In the genomic region with DNA sequence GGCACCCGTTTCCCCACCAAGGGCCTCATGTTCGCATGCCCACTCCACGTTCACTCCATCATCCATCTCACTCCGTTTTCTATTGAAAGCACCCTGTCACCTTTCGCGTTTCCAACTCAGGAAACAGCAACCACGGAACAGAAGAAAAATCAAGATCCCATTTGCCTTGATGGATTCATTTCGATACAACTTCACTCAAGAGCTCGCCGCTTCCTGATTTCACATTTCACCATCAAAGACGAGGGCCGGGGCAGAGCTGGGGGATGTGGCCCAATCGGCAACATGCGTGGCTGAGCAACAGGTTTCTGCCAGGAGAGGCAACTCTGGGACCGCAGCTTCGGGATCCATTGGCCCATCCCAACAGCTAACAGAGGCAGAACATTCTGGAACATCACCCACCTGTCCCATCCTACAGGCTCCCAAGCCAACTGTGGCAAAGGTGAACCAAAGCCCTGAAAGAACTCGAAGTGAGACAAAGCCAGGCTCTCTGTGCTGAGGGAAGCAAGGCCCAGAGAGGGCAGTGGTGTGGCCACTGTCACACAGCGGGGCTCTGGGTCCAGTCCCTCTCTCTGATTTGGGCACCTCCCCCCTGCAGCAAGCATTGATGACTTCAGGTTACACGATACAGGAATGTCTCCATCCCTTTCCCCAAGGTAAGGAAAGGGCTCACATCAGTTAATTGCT, we compare ENCODE assay signal across 13 cellular contexts. TPM values are rescaled to one million over a fixed set of nuclear protein-coding genes. Genes with fewer than 3 reads are reported as not detected.
DNase-seq lines count a peak whose midpoint lies in the region; ATAC-seq and TF ChIP-seq lines count a peak whose summit lies in the region.
"Had no signal": no experiment of that assay in that cellular context is flagged by ENCODE, and none has a peak within 500 bp of the region (broad histone marks: within the 10 kb centered on the region; RNA-seq: fewer than 3 reads in every experiment).

No MANE protein-coding gene starts in this region.

- POLR2A ChIA-PET in CD4-positive, alpha-beta memory T cell (lab: Charles Lee; ENCODE audit: partially characterized antibody), result interaction anchor here (0.7 to 26.1 kb wide), 20 partner anchors 12 to 161 kb away, joined by 3 to 1022 read pairs (median 9); a partner anchor contains a TSS
- POLR2A ChIA-PET in T-cell (lab: Charles Lee), result interaction anchor here (0.5 to 1.1 kb wide), 4 partner anchors 26 to 43 kb away, joined by 3 to 5 read pairs (median 4); no protein-coding TSS in a partner anchor

- intact Hi-C loops in CD4-positive, alpha-beta memory T cell (cut with micrococcal nuclease), result no loop called here
- intact Hi-C loops in sciatic nerve (cut with DNase I), result no loop called here

- peak overlapping the region; percentile 75 to 97 (median 94) for H3K27ac Mint-ChIP-seq in CD4-positive, alpha-beta memory T cell
- H3K27ac Mint-ChIP-seq in T-cell (peak overlapping the region; percentile 89 to 91), HFFc6 (no peak overlapping the region)
- H3K27ac Mint-ChIP-seq in activated naive CD4-positive, alpha-beta T cell treated with anti-CD3 and anti-CD28 coated beads, Interleukin-2, amount 50 U/mL, for 24 hours, result peak overlapping the region; percentile 90

- peaks cover 0 to 2% of the 10 kb centered on the region in 2 donors for H3K36me3 Mint-ChIP-seq in CD4-positive, alpha-beta memory T cell
- H3K36me3 Mint-ChIP-seq in T-cell (no peaks in the 10 kb centered on the region), HFFc6 (ENCODE audit: low read depth) (no peaks in the 10 kb centered on the region)
- peaks cover 13% of the 10 kb centered on the region for H3K36me3 Mint-ChIP-seq in activated naive CD4-positive, alpha-beta T cell treated with anti-CD3 and anti-CD28 coated beads, Interleukin-2, amount 50 U/mL, for 24 hours

- H3K4me1 Mint-ChIP-seq in CD4-positive, alpha-beta memory T cell, result peaks cover 61 to 96% (median 77%) of the 10 kb centered on the region in 4 donors
- H3K4me1 Mint-ChIP-seq in T-cell (peaks cover 82 to 91% (median 88%) of the 10 kb centered on the region in 3 donors), HFFc6 (ENCODE audit: low read depth) (peaks cover 2% of the 10 kb centered on the region)
- peaks cover 95% of the 10 kb centered on the region for H3K4me1 Mint-ChIP-seq in activated naive CD4-positive, alpha-beta T cell treated with anti-CD3 and anti-CD28 coated beads, Interleukin-2, amount 50 U/mL, for 24 hours

- CTCF ChIA-PET in CD4-positive, alpha-beta memory T cell (lab: Charles Lee; ENCODE audit: partially characterized antibody), result interaction anchor here (0.8 to 3.9 kb wide), 11 partner anchors 11 to 95 kb away, joined by 3 to 16 read pairs (median 5); a partner anchor contains a TSS
- CTCF ChIA-PET in T-cell (lab: Charles Lee), result interaction anchor here (0.6 to 1.4 kb wide), 3 partner anchors 24 to 245 kb away, joined by 3 to 4 read pairs (median 3); no protein-coding TSS in a partner anchor

- H3K9me3 Mint-ChIP-seq in CD4-positive, alpha-beta memory T cell, result peaks cover 0 to 1% (median 0%) of the 10 kb centered on the region in 8 donors
- H3K9me3 Mint-ChIP-seq in T-cell (no peaks in the 10 kb centered on the region), HFFc6 (no peaks in the 10 kb centered on the region)
- no peaks in the 10 kb centered on the region for H3K9me3 Mint-ChIP-seq in activated naive CD4-positive, alpha-beta T cell treated with anti-CD3 and anti-CD28 coated beads, Interleukin-2, amount 50 U/mL, for 24 hours

- H3K36me3 ChIP-seq in CD4-positive, alpha-beta memory T cell (ENCODE audit: insufficient read depth, low read length), result no peaks in the 10 kb centered on the region
- H3K36me3 ChIP-seq in HAP-1 (replicated peaks), result no peaks in the 10 kb centered on the region
- H3K36me3 ChIP-seq: MG63 had no signal

- H3K27me3 ChIP-seq in CD4-positive, alpha-beta memory T cell (ENCODE audit: insufficient read depth, low read length), result no peaks in the 10 kb centered on the region
- no peaks in the 10 kb centered on the region for H3K27me3 ChIP-seq in HAP-1 (ENCODE audit: low read depth)
- H3K27me3 ChIP-seq: MG63 had no signal

- no peaks in the 10 kb centered on the region for H3K27me3 Mint-ChIP-seq in CD4-positive, alpha-beta memory T cell
- H3K27me3 Mint-ChIP-seq in T-cell (no peaks in the 10 kb centered on the region), HFFc6 (ENCODE audit: insufficient read depth) (peaks cover 42% of the 10 kb centered on the region)
- H3K27me3 Mint-ChIP-seq in activated naive CD4-positive, alpha-beta T cell treated with anti-CD3 and anti-CD28 coated beads, Interleukin-2, amount 50 U/mL, for 24 hours, result no peaks in the 10 kb centered on the region

- DNase-seq in CD4-positive, alpha-beta memory T cell, result peak in 1 of 5 donors; percentile 53
- DNase-seq in T-cell, result peak in 7 of 34 experiments; percentile 21 to 52 (median 30)
- DNase-seq in stimulated activated CD4-positive, alpha-beta T cell treated with anti-CD3 and anti-CD28 coated beads, Interleukin-15, amount 100 ng/mL, for 24 hours, result peak; percentile 82
- no peak for DNase-seq in HFFc6
- no peak for DNase-seq in sciatic nerve (ENCODE audit: low spot score)
- no peak for DNase-seq in HAP-1 (ENCODE audit: low spot score in 2 of 2)
- no peak for DNase-seq in NCI-H2029 (lab: John Stamatoyannopoulos, UW)
- DNase-seq: foreskin fibroblast, GOT3, MG63, SW 1271 had no signal

- peaks cover 89% of the 10 kb centered on the region for H3K4me1 ChIP-seq in CD4-positive, alpha-beta memory T cell (ENCODE audit: insufficient read depth, low read length)
- peaks cover 4% of the 10 kb centered on the region for H3K4me1 ChIP-seq in HAP-1

- TF ChIP-seq CTCF in HFFc6 (IDR thresholded peaks at IDR 0.05), result no peak

- H3K9me3 ChIP-seq in CD4-positive, alpha-beta memory T cell (ENCODE audit: control insufficient read depth in 1 of 2, low read length in 2 of 2), result no peaks in the 10 kb centered on the region
- H3K9me3 ChIP-seq in HAP-1, result no peaks in the 10 kb centered on the region
- H3K9me3 ChIP-seq: MG63 had no signal

- in situ Hi-C loops in HAP-1 (cut with MboI; ENCODE audit: low sequenced_read_pairs), result no loop called here

- ATAC-seq in T-cell (replicated peaks in 1 of 4), result peak in 2 of 4 experiments; percentile 30 to 33
- ATAC-seq in sciatic nerve, result no peak

- peak overlapping the region in 1 of 2 donors; percentile 1 for H3K4me3 ChIP-seq in CD4-positive, alpha-beta memory T cell (ENCODE audit: low read length in 2 of 2)
- no peak overlapping the region for H3K4me3 ChIP-seq in HAP-1
- H3K4me3 ChIP-seq: MG63 had no signal

- H3K4me3 Mint-ChIP-seq in CD4-positive, alpha-beta memory T cell, result peak overlapping the region; percentile 73 to 87 (median 84)
- H3K4me3 Mint-ChIP-seq in T-cell (peak overlapping the region; percentile 66 to 69 (median 69)), HFFc6 (no peak overlapping the region)
- H3K4me3 Mint-ChIP-seq in activated naive CD4-positive, alpha-beta T cell treated with anti-CD3 and anti-CD28 coated beads, Interleukin-2, amount 50 U/mL, for 24 hours, result peak overlapping the region; percentile 74

- H3K27ac ChIP-seq in CD4-positive, alpha-beta memory T cell (ENCODE audit: low read depth, low read length), result peak overlapping the region; percentile 57
- H3K27ac ChIP-seq: C4-2B had no signal

RNA-seq across cellular contexts. Expression of a gene that starts 36.2 kb away (rescaled TPM):
- total RNA-seq in CD4-positive, alpha-beta memory T cell, result 100 to 1,000 TPM; 283 to 289 TPM
- 100 to 1,000 TPM; 170 to 323 TPM for polyA plus RNA-seq in CD4-positive, alpha-beta memory T cell
- total RNA-seq in T-cell, result 100 to 1,000 TPM; 227 to 387 (median 255) TPM
- total RNA-seq in HFFc6 (2021; fragmentation: NEBNext Ultra II Directional; extraction: Animal tissue kit (Norgen Biotek cat#: 25700)), result not detected
- 1.3 TPM for total RNA-seq in sciatic nerve

Comparison
In these comparisons a context has a peak if more than half of its experiments do, and no peak if none do; other contexts are left out.
1. RNA of a gene that starts 36.2 kb away (total RNA-seq): 283 to 289 TPM in CD4-positive, alpha-beta memory T cell and 227 to 387 TPM in T-cell; 1.3 TPM in sciatic nerve (single experiment) and not detected in HFFc6; every median in the first group is over 10 times any median in the second.